ENCODE assay signal across 19 cellular contexts in genomic region chr22:49439373-49439772, GRCh38.
"Had no signal": no experiment of that assay in that cellular context is flagged by ENCODE, and none has a peak within 500 bp of the region (broad histone marks: within the 10 kb centered on the region; RNA-seq: fewer than 3 reads in every experiment).

No MANE protein-coding gene starts in this region.

- H3K4me3 ChIP-seq: pancreas, psoas muscle, smooth muscle cell, thyroid gland, upper lobe of right lung had no signal

- H3K27me3 ChIP-seq: thyroid gland had no signal

- H3K36me3 ChIP-seq: pancreas, thyroid gland, upper lobe of right lung had no signal

- DNase-seq: activated CD4-positive, alpha-beta T cell treated with anti-CD3 and anti-CD28 coated beads for 4 hours; activated CD4-positive, alpha-beta T cell treated with anti-CD3 and anti-CD28 coated beads, Interleukin-2, amount 50 U/mL, for 4 hours; activated CD8-positive, alpha-beta memory T cell treated with anti-CD3 and anti-CD28 coated beads for 24 hours; activated gamma-delta T cell; activated naive CD8-positive, alpha-beta T cell treated with anti-CD3 and anti-CD28 coated beads, Interleukin-2, amount 50 U/mL, for 24 hours; amygdala; caudate nucleus; cortex of kidney; foreskin fibroblast; hippocampal formation; pancreas; psoas muscle; stimulated activated CD4-positive, alpha-beta T cell treated with anti-CD3 and anti-CD28 coated beads, Interleukin-1b, Interleukin-23, amount 100 ng/mL, for 48 hours; stimulated activated CD4-positive, alpha-beta T cell treated with anti-CD3 and anti-CD28 coated beads, Interleukin-4, amount 100 ng/mL, for 4 hours; stimulated activated CD8-positive, alpha-beta memory T cell treated with anti-CD3 and anti-CD28 coated beads, Interleukin-4, amount 100 ng/mL, for 48 hours; stimulated activated naive CD8-positive, alpha-beta T cell treated with anti-CD3 and anti-CD28 coated beads, Interleukin-15, amount 100 ng/mL, for 72 hours; thyroid gland; upper lobe of right lung had no signal

- H3K27ac ChIP-seq: pancreas, psoas muscle, thyroid gland, upper lobe of right lung had no signal

- H3K4me2 ChIP-seq: smooth muscle cell had no signal

- H3K9me3 ChIP-seq: pancreas, psoas muscle, thyroid gland, upper lobe of right lung had no signal

- H3K4me1 ChIP-seq: pancreas, psoas muscle, thyroid gland, upper lobe of right lung had no signal
